Comparison of ENCODE assay signal across 8 cellular contexts in genomic region chr1:18948913-18949688, GRCh38. TPM values are rescaled to one million over a fixed set of nuclear protein-coding genes. Genes with fewer than 3 reads are reported as not detected.
DNase-seq lines count a peak whose midpoint lies in the region; ATAC-seq and TF ChIP-seq lines count a peak whose summit lies in the region.

No MANE protein-coding gene starts in this region.

- DNase-seq in H9, result no peak
- no peak for DNase-seq in activated naive CD8-positive, alpha-beta T cell treated with anti-CD3 and anti-CD28 coated beads, Interleukin-2, amount 50 U/mL, for 24 hours
- peak; percentile 80 for DNase-seq in right atrium auricular region (ENCODE audit: low spot score)
- no peak for DNase-seq in Calu3
- DNase-seq in inferior parietal cortex (ENCODE audit: extremely low spot score), result no peak
- no peak for DNase-seq in stimulated activated CD4-positive, alpha-beta T cell treated with anti-CD3 and anti-CD28 coated beads, Interleukin-1b, Interleukin-23, amount 100 ng/mL, for 48 hours

- peak overlapping the region; percentile 15 for H3K4me2 ChIP-seq in H9 (ENCODE audit: insufficient read depth, insufficient read length, low read length)
- H3K4me2 ChIP-seq in skeletal muscle satellite cell (ENCODE audit: low read length), result peak overlapping the region; percentile 87

- H2AFZ ChIP-seq in H9 (ENCODE audit: low read length), result no peak overlapping the region

- CTCF ChIA-PET in Calu3 (lab: Charles Lee), result no interaction called here

- peak overlapping the region; percentile 45 for H4K5ac ChIP-seq in H9 (ENCODE audit: insufficient read length, low read depth, low read length)

- peak overlapping the region; percentile 93 for H3K14ac ChIP-seq in H9 (ENCODE audit: insufficient read depth, low read length)

- H2BK15ac ChIP-seq in H9 (ENCODE audit: low read depth, low read length), result no peak overlapping the region

- intact Hi-C loops in Calu3 (cut with micrococcal nuclease; ENCODE audit: unreplicated experiment), result no loop called here

- peaks cover 8% of the 10 kb centered on the region; the same call in 1 of the 2 replicates for H3K4me1 ChIP-seq in H9 (ENCODE audit: insufficient read depth, low read length)
- peaks cover 0 to 81% of the 10 kb centered on the region in 2 donors for H3K4me1 ChIP-seq in right atrium auricular region
- peaks cover 75% of the 10 kb centered on the region for H3K4me1 ChIP-seq in skeletal muscle satellite cell (ENCODE audit: control insufficient read depth, insufficient read depth, low read length)

- H3K27ac Mint-ChIP-seq in H9 (peak overlapping the region; percentile 81 to 90 (median 82); a peak in 5 of 7 replicates), Calu3 (ENCODE audit: unreplicated experiment) (no peak overlapping the region)
- H3K27ac Mint-ChIP-seq in activated naive CD8-positive, alpha-beta T cell treated with anti-CD3 and anti-CD28 coated beads, Interleukin-2, amount 50 U/mL, for 24 hours, result peak overlapping the region; percentile 99

- no peak for ATAC-seq in activated naive CD8-positive, alpha-beta T cell treated with anti-CD3 and anti-CD28 coated beads, Interleukin-2, amount 50 U/mL, for 24 hours
- ATAC-seq in HG03097 (IDR thresholded peaks at IDR 0.05; ENCODE audit: low FRiP score, unreplicated experiment), result no peak

- BruUV-seq in Calu3 (replicated peaks; lab: Mats Ljungman, UMichigan), result no TSS peak

- TF ChIP-seq CTCF in H9 (conservative IDR thresholded peaks at IDR 0.05) (no peak), right atrium auricular region (IDR thresholded peaks at IDR 0.05) (no peak), Calu3 (IDR thresholded peaks at IDR 0.05; ENCODE audit: unreplicated experiment) (no peak)

- no peak overlapping the region for H3T11ph ChIP-seq in H9 (ENCODE audit: low read length)

- no peaks in the 10 kb centered on the region for H3K79me1 ChIP-seq in H9 (ENCODE audit: insufficient read depth, low read depth, low read length, poor library complexity, severe bottlenecking)

- no peak overlapping the region for H3K9ac ChIP-seq in H9 (ENCODE audit: extremely low read depth, insufficient read length, low read length)
- H3K9ac ChIP-seq in skeletal muscle satellite cell (ENCODE audit: low read depth, low read length), result peak overlapping the region; percentile 87

- H3K4me1 Mint-ChIP-seq in H9 (peaks cover 29 to 43% of the 10 kb centered on the region in 2 experiments), Calu3 (ENCODE audit: low read depth, unreplicated experiment) (peaks cover 22% of the 10 kb centered on the region)
- peaks cover 93% of the 10 kb centered on the region for H3K4me1 Mint-ChIP-seq in activated naive CD8-positive, alpha-beta T cell treated with anti-CD3 and anti-CD28 coated beads, Interleukin-2, amount 50 U/mL, for 24 hours

- H3K36me3 ChIP-seq in right atrium auricular region (no peaks in the 10 kb centered on the region), skeletal muscle satellite cell (ENCODE audit: insufficient read depth, low read length) (no peaks in the 10 kb centered on the region)

- peaks cover 4% of the 10 kb centered on the region for H3K23me2 ChIP-seq in H9 (ENCODE audit: insufficient read length, low read depth, low read length, poor library complexity, severe bottlenecking)

- H2BK20ac ChIP-seq in H9 (ENCODE audit: low read depth, low read length, poor library complexity, severe bottlenecking), result no peak overlapping the region

- peak overlapping the region in 1 of 2 experiments; percentile 60; a peak in 1 of 5 replicates for H3K4me3 Mint-ChIP-seq in H9
- peak overlapping the region; percentile 80 for H3K4me3 Mint-ChIP-seq in activated naive CD8-positive, alpha-beta T cell treated with anti-CD3 and anti-CD28 coated beads, Interleukin-2, amount 50 U/mL, for 24 hours
- no peak overlapping the region for H3K4me3 Mint-ChIP-seq in Calu3 (ENCODE audit: low read depth, unreplicated experiment)

- no peaks in the 10 kb centered on the region for H4K20me1 ChIP-seq in H9 (ENCODE audit: control insufficient read depth, insufficient read depth, insufficient read length)

- H3K27me3 ChIP-seq in H9 (ENCODE audit: insufficient read depth, low read length), result no peaks in the 10 kb centered on the region
- H3K27me3 ChIP-seq in right atrium auricular region, result no peaks in the 10 kb centered on the region
- no peaks in the 10 kb centered on the region for H3K27me3 ChIP-seq in skeletal muscle satellite cell (ENCODE audit: control insufficient read depth, insufficient read depth, low read length)

- H3K9me3 ChIP-seq in H9 (ENCODE audit: control insufficient read depth, low read depth, low read length) (no peaks in the 10 kb centered on the region), right atrium auricular region (no peaks in the 10 kb centered on the region), skeletal muscle satellite cell (replicated peaks; ENCODE audit: low read length) (no peaks in the 10 kb centered on the region)

- H2AK5ac ChIP-seq in H9 (ENCODE audit: insufficient read length, low read length), result no peak overlapping the region

- no peak overlapping the region for H3K56ac ChIP-seq in H9 (ENCODE audit: insufficient read length, low read depth, low read length)

- WGBS in H9 (ENCODE audit: extremely low coverage, insufficient read length, low lambda C conversion rate), result no CpG with 5 or more reads among the region's 23 CpGs

- no peak overlapping the region for H3K27ac ChIP-seq in H9 (ENCODE audit: insufficient read length, low read depth, low read length)
- H3K27ac ChIP-seq in right atrium auricular region, result peak overlapping the region; percentile 87 to 88

- peak overlapping the region; percentile 93 for H3K18ac ChIP-seq in H9 (ENCODE audit: insufficient read length, low read depth, low read length)

- H3K27me3 Mint-ChIP-seq in H9 (ENCODE audit: low read depth), result peaks cover 8% of the 10 kb centered on the region
- no peaks in the 10 kb centered on the region for H3K27me3 Mint-ChIP-seq in activated naive CD8-positive, alpha-beta T cell treated with anti-CD3 and anti-CD28 coated beads, Interleukin-2, amount 50 U/mL, for 24 hours
- no peaks in the 10 kb centered on the region for H3K27me3 Mint-ChIP-seq in Calu3 (ENCODE audit: unreplicated experiment)

- no peak overlapping the region for H3K23ac ChIP-seq in H9 (ENCODE audit: insufficient read length, low read depth, low read length)

- no peak overlapping the region for H2BK5ac ChIP-seq in H9 (ENCODE audit: insufficient read length, low read length)

- H3K36me3 Mint-ChIP-seq in H9 (ENCODE audit: insufficient read depth in 1 of 3, low read depth in 3 of 3), result no peaks in the 10 kb centered on the region
- peaks cover 13% of the 10 kb centered on the region for H3K36me3 Mint-ChIP-seq in activated naive CD8-positive, alpha-beta T cell treated with anti-CD3 and anti-CD28 coated beads, Interleukin-2, amount 50 U/mL, for 24 hours (ENCODE audit: low read depth)
- H3K36me3 Mint-ChIP-seq in Calu3 (ENCODE audit: insufficient read depth, unreplicated experiment), result no peaks in the 10 kb centered on the region

- peak overlapping the region; percentile 20 for H4K8ac ChIP-seq in H9 (replicated peaks; ENCODE audit: insufficient read length, low read depth, low read length)

- no peak overlapping the region for H4K91ac ChIP-seq in H9 (ENCODE audit: insufficient read length, low read depth, low read length)

- peak overlapping the region; percentile 20 to 42 for H3K4me3 ChIP-seq in right atrium auricular region
- peak overlapping the region; percentile 57 for H3K4me3 ChIP-seq in skeletal muscle satellite cell (ENCODE audit: low read length)

- peak overlapping the region; percentile 28 for H2BK12ac ChIP-seq in H9 (ENCODE audit: insufficient read length, low read depth, low read length)

- H2BK120ac ChIP-seq in H9 (ENCODE audit: low read depth, low read length, poor library complexity, severe bottlenecking), result no peak overlapping the region

- no peak overlapping the region for H3K4ac ChIP-seq in H9 (ENCODE audit: low read depth, low read length)

- H3K79me2 ChIP-seq in H9 (ENCODE audit: insufficient read depth, low read length), result no peaks in the 10 kb centered on the region

- H3K9me3 Mint-ChIP-seq in H9, result no peaks in the 10 kb centered on the region
- H3K9me3 Mint-ChIP-seq in activated naive CD8-positive, alpha-beta T cell treated with anti-CD3 and anti-CD28 coated beads, Interleukin-2, amount 50 U/mL, for 24 hours, result no peaks in the 10 kb centered on the region
- H3K9me3 Mint-ChIP-seq in Calu3 (ENCODE audit: low read depth, unreplicated experiment), result no peaks in the 10 kb centered on the region

RNA-seq across cellular contexts. Expression of gene IFFO2, which starts 7.4 kb away (rescaled TPM):
- total RNA-seq in H9 (2021) (3.6 and 6.1 TPM in 2 replicates), right atrium auricular region (10 to 100 TPM in 1 of 2 donors, 1 to 10 TPM in 1; 2.3 to 14.0 TPM), Calu3 (2022) (6.6 and 13.0 TPM in 2 replicates)
- 6.3 and 9.0 TPM in 2 replicates for total RNA-seq in skeletal muscle satellite cell (2012; rRNA removed)

RNA-seq across cellular contexts. Expression of gene ALDH4A1, which starts 46.7 kb away (rescaled TPM):
- total RNA-seq in H9 (2021) (26.1 TPM in 2 replicates), right atrium auricular region (10 to 100 TPM; 22.6 to 27.3 TPM), Calu3 (2022) (10.1 and 10.7 TPM in 2 replicates)
- 7.0 and 8.1 TPM in 2 replicates for total RNA-seq in skeletal muscle satellite cell (2012; rRNA removed)
